ENCODE assay signal across 12 cellular contexts in genomic region chrX:1727531-1728027, GRCh38.
DNase-seq lines count a peak whose midpoint lies in the region; ATAC-seq and TF ChIP-seq lines count a peak whose summit lies in the region.
"Had no signal": no experiment of that assay in that cellular context is flagged by ENCODE, and none has a peak within 500 bp of the region (broad histone marks: within the 10 kb centered on the region; RNA-seq: fewer than 3 reads in every experiment).

No MANE protein-coding gene starts in this region.

- ATAC-seq in GM21576 (IDR thresholded peaks at IDR 0.05; ENCODE audit: unreplicated experiment) = no peak
- ATAC-seq in natural killer cell treated with Interleukin-12 subunit alpha and Interleukin-12 subunit beta and Interleukin-15 and Interleukin-18, amount 100 ng/mL, for 72 hours = no peak
- ATAC-seq: heart left ventricle had no signal

- no peaks in the 10 kb centered on the region for H3K27me3 Mint-ChIP-seq in Calu3 (ENCODE audit: unreplicated experiment)
- no peaks in the 10 kb centered on the region for H3K27me3 Mint-ChIP-seq in activated T-helper 1 cell treated with anti-CD3 and anti-CD28 coated beads, Interleukin-12 subunit alpha, Interleukin-12 subunit beta, Interleukin-2, Interleukin-4 antibody, amounts not matched to agents 30 ng/mL and 10 ng/mL and 1 ng/mL, durations not matched to agents 14 hours and 24 hours and 36 hours (ENCODE audit: insufficient read depth)
- no peaks in the 10 kb centered on the region for H3K27me3 Mint-ChIP-seq in natural killer cell treated with Interleukin-12 subunit alpha and Interleukin-12 subunit beta and Interleukin-15 and Interleukin-18, amount 100 ng/mL, for 72 hours
- H3K27me3 Mint-ChIP-seq: memory B cell had no signal

- no peak overlapping the region for H3K27ac Mint-ChIP-seq in Calu3 (ENCODE audit: unreplicated experiment)
- H3K27ac Mint-ChIP-seq in activated T-helper 1 cell treated with anti-CD3 and anti-CD28 coated beads, Interleukin-12 subunit alpha, Interleukin-12 subunit beta, Interleukin-2, Interleukin-4 antibody, amounts not matched to agents 30 ng/mL and 10 ng/mL and 1 ng/mL, durations not matched to agents 14 hours and 24 hours and 36 hours = no peak overlapping the region
- H3K27ac Mint-ChIP-seq in natural killer cell treated with Interleukin-12 subunit alpha and Interleukin-12 subunit beta and Interleukin-15 and Interleukin-18, amount 100 ng/mL, for 72 hours = no peak overlapping the region
- H3K27ac Mint-ChIP-seq: memory B cell had no signal

- peak; percentile 23 for DNase-seq in Calu3
- DNase-seq in adipocyte (ENCODE audit: low read depth) = peak; percentile 48
- DNase-seq in left kidney (ENCODE audit: low read depth, low spot score) = peak; percentile 26
- no peak for DNase-seq in Peyer's patch
- no peak for DNase-seq in activated T-helper 1 cell treated with anti-CD3 and anti-CD28 coated beads, Interleukin-12 subunit alpha, Interleukin-12 subunit beta, Interleukin-2, Interleukin-4 antibody, amounts not matched to agents 30 ng/mL and 10 ng/mL and 1 ng/mL, durations not matched to agents 14 hours and 24 hours and 36 hours (ENCODE audit: low spot score)
- no peak for DNase-seq in natural killer cell treated with Interleukin-12 subunit alpha and Interleukin-12 subunit beta and Interleukin-15 and Interleukin-18, amount 100 ng/mL, for 72 hours (ENCODE audit: low spot score)
- DNase-seq: heart left ventricle, KBM-7 had no signal

- H3K36me3 Mint-ChIP-seq in Calu3 (ENCODE audit: insufficient read depth, unreplicated experiment) = no peaks in the 10 kb centered on the region
- H3K36me3 Mint-ChIP-seq in activated T-helper 1 cell treated with anti-CD3 and anti-CD28 coated beads, Interleukin-12 subunit alpha, Interleukin-12 subunit beta, Interleukin-2, Interleukin-4 antibody, amounts not matched to agents 30 ng/mL and 10 ng/mL and 1 ng/mL, durations not matched to agents 14 hours and 24 hours and 36 hours (ENCODE audit: low read depth) = peaks cover 9% of the 10 kb centered on the region
- no peaks in the 10 kb centered on the region for H3K36me3 Mint-ChIP-seq in natural killer cell treated with Interleukin-12 subunit alpha and Interleukin-12 subunit beta and Interleukin-15 and Interleukin-18, amount 100 ng/mL, for 72 hours

- intact Hi-C loops in Calu3 (cut with micrococcal nuclease; ENCODE audit: unreplicated experiment) = no loop called here
- intact Hi-C loops in activated T-helper 1 cell treated with anti-CD3 and anti-CD28 coated beads, Interleukin-12 subunit alpha, Interleukin-12 subunit beta, Interleukin-2, Interleukin-4 antibody, amounts not matched to agents 30 ng/mL and 10 ng/mL and 1 ng/mL, durations not matched to agents 14 hours and 24 hours and 36 hours (cut with micrococcal nuclease) = no loop called here

- H3K36me3 ChIP-seq in HUES64 (ENCODE audit: insufficient read depth, low read length) (no peaks in the 10 kb centered on the region), adipocyte (ENCODE audit: control insufficient read depth, insufficient read depth, low read length, severe bottlenecking) (no peaks in the 10 kb centered on the region), Peyer's patch (no peaks in the 10 kb centered on the region)
- H3K36me3 ChIP-seq: heart left ventricle had no signal

- CTCF ChIA-PET in Calu3 (lab: Charles Lee) = no interaction called here

- H3K27me3 ChIP-seq in HUES64 (ENCODE audit: insufficient read depth, low read length) = no peaks in the 10 kb centered on the region
- no peaks in the 10 kb centered on the region for H3K27me3 ChIP-seq in adipocyte (replicated peaks; ENCODE audit: control insufficient read depth, insufficient read depth, low read length)
- no peaks in the 10 kb centered on the region for H3K27me3 ChIP-seq in Peyer's patch
- H3K27me3 ChIP-seq: heart left ventricle had no signal

- TF ChIP-seq POLR2A in Peyer's patch (IDR thresholded peaks at IDR 0.05) = no peak

- no peak overlapping the region for H3K9ac ChIP-seq in HUES64 (ENCODE audit: low read depth, low read length)
- H3K9ac ChIP-seq in adipocyte (ENCODE audit: low read length) = no peak overlapping the region

- H3K27ac ChIP-seq in HUES64 (ENCODE audit: low read depth, low read length) = peak overlapping the region; percentile 17; the same call in 1 of the 2 replicates
- no peak overlapping the region for H3K27ac ChIP-seq in Peyer's patch
- H3K27ac ChIP-seq: heart left ventricle, VCaP had no signal

- BruUV-seq in Calu3 (replicated peaks; lab: Mats Ljungman, UMichigan) = no TSS peak

- H3K4me1 ChIP-seq in HUES64 (ENCODE audit: insufficient read depth, low read length) = peaks cover 5% of the 10 kb centered on the region; the same call in 1 of the 2 replicates
- no peaks in the 10 kb centered on the region for H3K4me1 ChIP-seq in adipocyte (ENCODE audit: control insufficient read depth, insufficient read depth, low read length)
- H3K4me1 ChIP-seq in Peyer's patch = no peaks in the 10 kb centered on the region
- H3K4me1 ChIP-seq: heart left ventricle had no signal

- no peak overlapping the region for H3K4me3 Mint-ChIP-seq in Calu3 (ENCODE audit: low read depth, unreplicated experiment)
- no peak overlapping the region for H3K4me3 Mint-ChIP-seq in activated T-helper 1 cell treated with anti-CD3 and anti-CD28 coated beads, Interleukin-12 subunit alpha, Interleukin-12 subunit beta, Interleukin-2, Interleukin-4 antibody, amounts not matched to agents 30 ng/mL and 10 ng/mL and 1 ng/mL, durations not matched to agents 14 hours and 24 hours and 36 hours
- no peak overlapping the region for H3K4me3 Mint-ChIP-seq in natural killer cell treated with Interleukin-12 subunit alpha and Interleukin-12 subunit beta and Interleukin-15 and Interleukin-18, amount 100 ng/mL, for 72 hours
- H3K4me3 Mint-ChIP-seq: memory B cell had no signal

- no peaks in the 10 kb centered on the region for H3K9me3 Mint-ChIP-seq in Calu3 (ENCODE audit: low read depth, unreplicated experiment)
- H3K9me3 Mint-ChIP-seq in activated T-helper 1 cell treated with anti-CD3 and anti-CD28 coated beads, Interleukin-12 subunit alpha, Interleukin-12 subunit beta, Interleukin-2, Interleukin-4 antibody, amounts not matched to agents 30 ng/mL and 10 ng/mL and 1 ng/mL, durations not matched to agents 14 hours and 24 hours and 36 hours = peaks cover 6% of the 10 kb centered on the region
- H3K9me3 Mint-ChIP-seq in natural killer cell treated with Interleukin-12 subunit alpha and Interleukin-12 subunit beta and Interleukin-15 and Interleukin-18, amount 100 ng/mL, for 72 hours = no peaks in the 10 kb centered on the region
- H3K9me3 Mint-ChIP-seq: memory B cell had no signal

- TF ChIP-seq CTCF in Calu3 (IDR thresholded peaks at IDR 0.05; ENCODE audit: unreplicated experiment) (no peak), Peyer's patch (IDR thresholded peaks at IDR 0.05) (no peak)

- H3K4me1 Mint-ChIP-seq in Calu3 (ENCODE audit: low read depth, unreplicated experiment) = no peaks in the 10 kb centered on the region
- H3K4me1 Mint-ChIP-seq in activated T-helper 1 cell treated with anti-CD3 and anti-CD28 coated beads, Interleukin-12 subunit alpha, Interleukin-12 subunit beta, Interleukin-2, Interleukin-4 antibody, amounts not matched to agents 30 ng/mL and 10 ng/mL and 1 ng/mL, durations not matched to agents 14 hours and 24 hours and 36 hours (ENCODE audit: low read depth) = no peaks in the 10 kb centered on the region
- peaks cover 0 to 5% of the 10 kb centered on the region in 2 donors for H3K4me1 Mint-ChIP-seq in natural killer cell treated with Interleukin-12 subunit alpha and Interleukin-12 subunit beta and Interleukin-15 and Interleukin-18, amount 100 ng/mL, for 72 hours (ENCODE audit: low read depth in 2 of 2)
- H3K4me1 Mint-ChIP-seq: memory B cell had no signal

- no peaks in the 10 kb centered on the region for H3K9me3 ChIP-seq in HUES64 (ENCODE audit: insufficient read depth, low read depth, low read length)
- no peaks in the 10 kb centered on the region for H3K9me3 ChIP-seq in adipocyte (ENCODE audit: control insufficient read depth, low read length)
- no peaks in the 10 kb centered on the region for H3K9me3 ChIP-seq in Peyer's patch
- H3K9me3 ChIP-seq: heart left ventricle had no signal

- WGBS in HUES64 = 38% methylated on average over 10 of the region's 11 CpGs

- no peak overlapping the region for H3K4me3 ChIP-seq in HUES64 (ENCODE audit: low read length)
- H3K4me3 ChIP-seq in adipocyte (ENCODE audit: low read length) = no peak overlapping the region
- H3K4me3 ChIP-seq in Peyer's patch = no peak overlapping the region
- H3K4me3 ChIP-seq: heart left ventricle had no signal

Comparison
In these comparisons a context has a peak if more than half of its experiments do, and no peak if none do; other contexts are left out.
1. DNase-seq: peak in Calu3 (single experiment), adipocyte (single experiment) and left kidney (single experiment); none in Peyer's patch (0 of 3), activated T-helper 1 cell treated with anti-CD3 and anti-CD28 coated beads, Interleukin-12 subunit alpha, Interleukin-12 subunit beta, Interleukin-2, Interleukin-4 antibody, amounts not matched to agents 30 ng/mL and 10 ng/mL and 1 ng/mL, durations not matched to agents 14 hours and 24 hours and 36 hours (single experiment) and natural killer cell treated with Interleukin-12 subunit alpha and Interleukin-12 subunit beta and Interleukin-15 and Interleukin-18, amount 100 ng/mL, for 72 hours (single experiment).